In genomic region chr3:134468519-134468918, GRCh38 we compare ENCODE assay signal across 2 cellular contexts.
TF ChIP-seq lines count a peak whose summit lies in the region.

No MANE protein-coding gene starts in this region.

TF ChIP-seq in A549, 52 proteins besides CTCF, POLR2A, EP300 and RAD21:
- TF ChIP-seq ZNF302 (CRISPR knock-in tag; IDR thresholded peaks at IDR 0.05) (no peak), MAFK (IDR thresholded peaks at IDR 0.05; ENCODE audit: partially characterized antibody) (peak; percentile 77), CHD4 (IDR thresholded peaks at IDR 0.05; ENCODE audit: borderline replicate concordance) (no peak), TFCP2L1 (CRISPR knock-in tag; IDR thresholded peaks at IDR 0.05) (no peak), HDAC2 (IDR thresholded peaks at IDR 0.05) (no peak)

TF ChIP-seq in IMR-90, 13 proteins besides CTCF, POLR2A, EP300 and RAD21:
- TF ChIP-seq MAFK (IDR thresholded peaks at IDR 0.05; ENCODE audit: low read depth, low read length) (peak; percentile 89), MAZ (IDR thresholded peaks at IDR 0.05; ENCODE audit: borderline replicate concordance, low read depth, low read length) (no peak)
TF ChIP-seq in IMR-90: peak in this region for 1.
